9 cellular contexts compared by ENCODE assay signal in the genomic region with DNA sequence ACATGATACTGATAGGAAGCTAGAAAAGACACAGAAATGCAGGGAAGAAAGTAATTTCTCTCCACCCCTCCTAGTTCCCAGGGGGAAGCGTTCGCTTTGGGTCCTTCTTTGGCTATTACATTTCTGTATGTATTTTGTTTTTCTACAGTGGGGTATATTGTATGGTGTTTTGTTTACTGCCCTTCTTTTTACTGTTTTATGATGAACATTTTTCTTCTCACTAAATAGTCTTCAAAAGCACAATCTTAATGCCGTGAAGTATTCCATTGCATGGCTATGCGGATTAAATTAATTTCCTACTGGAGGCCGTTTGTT. TPM values are rescaled to one million over a fixed set of nuclear protein-coding genes. Genes with fewer than 3 reads are reported as not detected.
A peak's percentile ranks its signal among the peaks of the same experiment; 100 is the strongest.
DNase-seq lines count a peak whose midpoint lies in the region; ATAC-seq and TF ChIP-seq lines count a peak whose summit lies in the region.
"Had no signal": no experiment of that assay in that cellular context is flagged by ENCODE, and none has a peak within 500 bp of the region (broad histone marks: within the 10 kb centered on the region; RNA-seq: fewer than 3 reads in every experiment).

No MANE protein-coding gene starts in this region.

- peak overlapping the region; percentile 65 for H3K4me3 ChIP-seq in iPS-18a (ENCODE audit: low read length)

- in situ Hi-C loops in KBM-7 (cut with MboI; ENCODE audit: low pct_unique_long_range_greater_than_20kb, low sequenced_read_pairs) = loop anchor here (10.0 kb wide), 1 partner anchor 102 kb away; the partner anchor contains the start of gene CTDSP1
- in situ Hi-C loops in GM13977 (cut with MboI; ENCODE audit: low pct_unique_long_range_greater_than_20kb, low sequenced_read_pairs, unreplicated experiment) = loop anchor here (25.0 kb wide), 1 partner anchor 370 kb away; the partner anchor contains the start of genes BCS1L, RNF25, STK36 and ZNF142

- H3K4me1 Mint-ChIP-seq in activated T-helper 17 cell treated with anti-CD3 and anti-CD28 coated beads, Interleukin-2, amount 50 U/mL, for 72 hours = peaks cover 22% of the 10 kb centered on the region
- peaks cover 73% of the 10 kb centered on the region for H3K4me1 Mint-ChIP-seq in stimulated activated memory B cell treated with anti-CD40 and anti-IgM and Interleukin-4, amounts not matched to agents 10 μg/mL and 1 μg/mL and 100 μg/mL, for 72 hours

- H3K36me3 Mint-ChIP-seq in activated T-helper 17 cell treated with anti-CD3 and anti-CD28 coated beads, Interleukin-2, amount 50 U/mL, for 72 hours (ENCODE audit: low read depth) = peaks cover 7% of the 10 kb centered on the region
- peaks cover 6% of the 10 kb centered on the region for H3K36me3 Mint-ChIP-seq in stimulated activated memory B cell treated with anti-CD40 and anti-IgM and Interleukin-4, amounts not matched to agents 10 μg/mL and 1 μg/mL and 100 μg/mL, for 72 hours

- no peaks in the 10 kb centered on the region for H3K27me3 Mint-ChIP-seq in activated T-helper 17 cell treated with anti-CD3 and anti-CD28 coated beads, Interleukin-2, amount 50 U/mL, for 72 hours
- H3K27me3 Mint-ChIP-seq in stimulated activated memory B cell treated with anti-CD40 and anti-IgM and Interleukin-4, amounts not matched to agents 10 μg/mL and 1 μg/mL and 100 μg/mL, for 72 hours = no peaks in the 10 kb centered on the region

- peak overlapping the region; percentile 87 for H3K4me3 Mint-ChIP-seq in activated T-helper 17 cell treated with anti-CD3 and anti-CD28 coated beads, Interleukin-2, amount 50 U/mL, for 72 hours
- H3K4me3 Mint-ChIP-seq in stimulated activated memory B cell treated with anti-CD40 and anti-IgM and Interleukin-4, amounts not matched to agents 10 μg/mL and 1 μg/mL and 100 μg/mL, for 72 hours = peak overlapping the region; percentile 86

- ATAC-seq in HG03521 (IDR thresholded peaks at IDR 0.05; ENCODE audit: unreplicated experiment) = peak; percentile 4
- no peak for ATAC-seq in activated T-helper 17 cell treated with anti-CD3 and anti-CD28 coated beads, Interleukin-2, amount 50 U/mL, for 72 hours (replicated peaks)
- ATAC-seq in stimulated activated memory B cell treated with anti-CD40 and anti-IgM and Interleukin-4, amounts not matched to agents 10 μg/mL and 1 μg/mL and 100 μg/mL, for 72 hours = no peak
- ATAC-seq: SK-N-SH treated with all-trans-retinoic acid at 6 μM for 48 hours had no signal

- peaks cover 7% of the 10 kb centered on the region for H3K27me3 ChIP-seq in iPS-18a (ENCODE audit: control insufficient read depth, insufficient read depth, low read length)

- H3K27ac Mint-ChIP-seq in activated T-helper 17 cell treated with anti-CD3 and anti-CD28 coated beads, Interleukin-2, amount 50 U/mL, for 72 hours = peak overlapping the region; percentile 75
- peak overlapping the region; percentile 83 for H3K27ac Mint-ChIP-seq in stimulated activated memory B cell treated with anti-CD40 and anti-IgM and Interleukin-4, amounts not matched to agents 10 μg/mL and 1 μg/mL and 100 μg/mL, for 72 hours

- no peaks in the 10 kb centered on the region for H3K9me3 ChIP-seq in iPS-18a (ENCODE audit: control insufficient read depth, low read depth, low read length)

- no peak for DNase-seq in KBM-7
- no peak for DNase-seq in GF-D8 (lab: John Stamatoyannopoulos, UW)
- DNase-seq in GM13977 (ENCODE audit: low spot score) = no peak
- no peak for DNase-seq in globus pallidus (ENCODE audit: low spot score)

- H3K27ac ChIP-seq in iPS-18a (ENCODE audit: low read length) = no peak overlapping the region

- no peak overlapping the region for H3K9ac ChIP-seq in iPS-18a (ENCODE audit: low read length)

- H3K36me3 ChIP-seq in iPS-18a (ENCODE audit: control insufficient read depth, low read depth, low read length) = no peaks in the 10 kb centered on the region

- H3K9me3 Mint-ChIP-seq in activated T-helper 17 cell treated with anti-CD3 and anti-CD28 coated beads, Interleukin-2, amount 50 U/mL, for 72 hours = no peaks in the 10 kb centered on the region
- no peaks in the 10 kb centered on the region for H3K9me3 Mint-ChIP-seq in stimulated activated memory B cell treated with anti-CD40 and anti-IgM and Interleukin-4, amounts not matched to agents 10 μg/mL and 1 μg/mL and 100 μg/mL, for 72 hours

- TF ChIP-seq CTCF in GM13977 (IDR thresholded peaks at IDR 0.05; ENCODE audit: extremely low read depth, insufficient read depth, missing control alignments) = no peak

- H3K4me1 ChIP-seq in iPS-18a (ENCODE audit: control insufficient read depth, low read depth, low read length) = peaks cover 15% of the 10 kb centered on the region

RNA-seq across cellular contexts. Expression of gene TMBIM1, which starts 0.4 kb away (rescaled TPM):
- total RNA-seq in activated T-helper 17 cell treated with anti-CD3 and anti-CD28 coated beads, Interleukin-2, amount 50 U/mL, for 72 hours = 10 to 100 TPM; 50.9 to 62.0 TPM

RNA-seq across cellular contexts. Expression of gene PNKD, which starts 22.3 kb away (rescaled TPM):
- total RNA-seq in activated T-helper 17 cell treated with anti-CD3 and anti-CD28 coated beads, Interleukin-2, amount 50 U/mL, for 72 hours = 10 to 100 TPM; 21.1 to 30.9 TPM

RNA-seq across cellular contexts. Expression of gene AAMP, which starts 22.7 kb away (rescaled TPM):
- 10 to 100 TPM; 60.0 to 77.5 TPM for total RNA-seq in activated T-helper 17 cell treated with anti-CD3 and anti-CD28 coated beads, Interleukin-2, amount 50 U/mL, for 72 hours

RNA-seq across cellular contexts. Expression of gene GPBAR1, which starts 31.8 kb away (rescaled TPM):
- 1 to 10 TPM; 1.3 to 1.4 TPM for total RNA-seq in activated T-helper 17 cell treated with anti-CD3 and anti-CD28 coated beads, Interleukin-2, amount 50 U/mL, for 72 hours
